6 cellular contexts compared by ENCODE assay signal in the genomic region with DNA sequence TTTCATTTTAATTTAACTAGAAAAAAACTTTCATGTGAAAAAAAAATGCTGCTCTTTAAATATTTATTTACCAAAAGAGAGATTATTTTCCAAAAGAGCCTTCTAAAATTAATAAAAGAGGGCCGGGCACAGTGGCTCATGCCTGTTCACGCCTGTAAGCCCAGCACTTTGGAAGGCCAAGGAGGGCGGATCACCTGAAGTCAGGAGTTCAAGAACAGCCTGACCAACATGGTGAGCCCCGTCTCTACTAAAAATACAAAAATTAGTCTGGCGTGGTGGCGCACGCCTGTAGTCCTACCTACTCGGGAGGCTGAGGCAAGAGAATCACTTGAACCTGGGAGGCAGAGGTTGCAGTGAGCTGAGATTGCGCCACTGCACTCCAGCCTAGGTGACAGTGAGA. TPM values are rescaled to one million over a fixed set of nuclear protein-coding genes. Genes with fewer than 3 reads are reported as not detected.
"Had no signal": no experiment of that assay in that cellular context is flagged by ENCODE, and none has a peak within 500 bp of the region (broad histone marks: within the 10 kb centered on the region; RNA-seq: fewer than 3 reads in every experiment).

No MANE protein-coding gene starts in this region.

RNA-seq across cellular contexts. Expression of a gene that starts 48.9 kb away (rescaled TPM):
- total RNA-seq: activated B cell treated with CpG ODN at 0.5 μM for 24 hours; activated CD4-positive, alpha-beta memory T cell treated with anti-CD3 and anti-CD28 coated beads for 36 hours; activated CD4-positive, alpha-beta T cell treated with anti-CD3 and anti-CD28 coated beads, Interleukin-2, amount 10 ng/mL, durations not matched to agents 24 days and 14 days; activated CD8-positive, alpha-beta T cell treated with anti-CD3 and anti-CD28 coated beads, Interleukin-2, amount 10 ng/mL, durations not matched to agents 7 days and 5 days; activated naive CD8-positive, alpha-beta T cell treated with anti-CD3 and anti-CD28 coated beads, Interleukin-2, amount 10 ng/mL, durations not matched to agents 7 days and 5 days; activated T-helper 2 cell treated with anti-CD3 and anti-CD28 coated beads, Interferon-gamma antibody, Interleukin-2, Interleukin-4, amounts not matched to agents 10 μg/mL and 5 μg/mL and 100 μg/mL, durations not matched to agents 14 hours and 24 hours and 36 hours had no signal
